Comparison of ENCODE assay signal across 12 cellular contexts in the genomic region with DNA sequence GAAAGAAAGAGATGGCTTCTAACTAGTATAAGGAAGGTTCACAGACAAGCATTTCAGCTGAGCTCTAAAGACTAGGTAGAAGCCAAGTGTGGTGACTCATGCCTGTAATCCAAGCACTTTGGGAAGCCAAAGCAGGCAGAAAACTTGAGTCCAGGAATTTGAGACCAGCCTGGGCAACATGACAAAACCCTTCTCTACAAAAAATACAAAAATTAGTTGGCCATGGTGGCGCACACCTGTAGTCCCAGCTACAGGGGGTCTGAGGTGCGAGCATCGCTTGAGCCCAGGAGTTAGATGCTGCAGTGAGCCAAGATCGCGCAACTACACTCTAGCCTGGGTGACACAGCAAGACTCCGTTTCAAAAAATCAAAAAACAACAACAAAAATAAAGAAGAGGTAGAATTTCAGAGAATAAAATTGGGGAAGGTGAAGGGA. TPM values are rescaled to one million over a fixed set of nuclear protein-coding genes. Genes with fewer than 3 reads are reported as not detected.
DNase-seq lines count a peak whose midpoint lies in the region; ATAC-seq and TF ChIP-seq lines count a peak whose summit lies in the region.
"Had no signal": no experiment of that assay in that cellular context is flagged by ENCODE, and none has a peak within 500 bp of the region (broad histone marks: within the 10 kb centered on the region; RNA-seq: fewer than 3 reads in every experiment).

No MANE protein-coding gene starts in this region.

- H3K4me1 Mint-ChIP-seq in activated naive CD4-positive, alpha-beta T cell treated with anti-CD3 and anti-CD28 coated beads for 36 hours (ENCODE audit: low read depth): peaks cover 21% of the 10 kb centered on the region

- no peak overlapping the region for H3K4me3 Mint-ChIP-seq in activated naive CD4-positive, alpha-beta T cell treated with anti-CD3 and anti-CD28 coated beads for 36 hours
- H3K4me3 Mint-ChIP-seq: activated B cell treated with CpG ODN at 0.5 μM for 24 hours, memory B cell had no signal

- WGBS in lung, 2 donors: 92 to 97% methylated on average over 6 of the region's 6 CpGs

- no peak for TF ChIP-seq RAD21 in Ishikawa (IDR thresholded peaks at IDR 0.05; ENCODE audit: low read depth)

- H3K27me3 Mint-ChIP-seq in activated naive CD4-positive, alpha-beta T cell treated with anti-CD3 and anti-CD28 coated beads for 36 hours (ENCODE audit: low read depth): no peaks in the 10 kb centered on the region
- H3K27me3 Mint-ChIP-seq: activated B cell treated with CpG ODN at 0.5 μM for 24 hours, memory B cell had no signal

- peak; percentile 83 for ATAC-seq in lung (ENCODE audit: insufficient read depth, low FRiP score)
- ATAC-seq in GM21528 (IDR thresholded peaks at IDR 0.05; ENCODE audit: low FRiP score, unreplicated experiment): no peak

- H3K9me3 ChIP-seq in lung (ENCODE audit: control insufficient read depth in 2 of 2, insufficient read depth in 1 of 2, low read length in 1 of 2): no peaks in the 10 kb centered on the region
- H3K9me3 ChIP-seq: HAP-1 had no signal

- H3K36me3 ChIP-seq in lung (ENCODE audit: control insufficient read depth in 2 of 2, insufficient read depth in 2 of 2, low read length in 2 of 2): peaks cover 0 to 1% of the 10 kb centered on the region in 2 donors

- no peak overlapping the region for H3K27ac Mint-ChIP-seq in activated naive CD4-positive, alpha-beta T cell treated with anti-CD3 and anti-CD28 coated beads for 36 hours
- H3K27ac Mint-ChIP-seq: activated B cell treated with CpG ODN at 0.5 μM for 24 hours, memory B cell had no signal

- DNase-seq in AG09319 (ENCODE audit: extremely low read depth, low read depth) (peak; percentile 50), cerebellar cortex (ENCODE audit: low spot score) (peak; percentile 43), lung (ENCODE audit: low spot score) (peak; percentile 44), T-helper 1 cell (no peak), NCI-H1105 treated with DMSO at 0.1 percent for 48 hours (lab: John Stamatoyannopoulos, UW) (no peak)
- no peak for DNase-seq in activated naive CD4-positive, alpha-beta T cell treated with anti-CD3 and anti-CD28 coated beads for 36 hours
- DNase-seq: activated B cell treated with CpG ODN at 0.5 μM for 24 hours, amygdala had no signal

- H3K27me3 ChIP-seq in lung (ENCODE audit: control insufficient read depth, insufficient read depth): no peaks in the 10 kb centered on the region

- H3K4me3 ChIP-seq in lung: no peak overlapping the region
- H3K4me3 ChIP-seq: HAP-1 had no signal

- H3K4me1 ChIP-seq in lung (ENCODE audit: control insufficient read depth in 2 of 2, insufficient read depth in 2 of 2, low read length in 2 of 2): peaks cover 2 to 8% of the 10 kb centered on the region in 2 donors
- H3K4me1 ChIP-seq: HAP-1 had no signal

- H3K36me3 Mint-ChIP-seq in activated naive CD4-positive, alpha-beta T cell treated with anti-CD3 and anti-CD28 coated beads for 36 hours (ENCODE audit: low read depth): peaks cover 3% of the 10 kb centered on the region

- TF ChIP-seq CTCF in AG09319 (IDR thresholded peaks at IDR 0.05; ENCODE audit: low read depth, low read length) (no peak), lung (IDR thresholded peaks at IDR 0.05; ENCODE audit: control extremely low read depth, extremely low read depth) (no peak)

- no peak overlapping the region for H3K27ac ChIP-seq in lung (ENCODE audit: low read depth in 1 of 2, low read length in 1 of 2)

- H3K9me3 Mint-ChIP-seq in activated naive CD4-positive, alpha-beta T cell treated with anti-CD3 and anti-CD28 coated beads for 36 hours: no peaks in the 10 kb centered on the region
- H3K9me3 Mint-ChIP-seq: activated B cell treated with CpG ODN at 0.5 μM for 24 hours, memory B cell had no signal

- intact Hi-C loops in activated naive CD4-positive, alpha-beta T cell treated with anti-CD3 and anti-CD28 coated beads for 36 hours (cut with micrococcal nuclease): no loop called here

- CTCF ChIA-PET in activated naive CD4-positive, alpha-beta T cell treated with anti-CD3 and anti-CD28 coated beads for 36 hours (lab: Charles Lee): no interaction called here

- TF ChIP-seq EP300 in Ishikawa (IDR thresholded peaks at IDR 0.05; ENCODE audit: borderline replicate concordance): no peak

TF ChIP-seq in Ishikawa, 13 proteins besides CTCF, POLR2A, EP300 and RAD21:
- TF ChIP-seq TEAD4 (IDR thresholded peaks at IDR 0.05): peak; percentile 35
- no peak for TF ChIP-seq CEBPB (IDR thresholded peaks at IDR 0.05)
- TF ChIP-seq, protein P1, sequence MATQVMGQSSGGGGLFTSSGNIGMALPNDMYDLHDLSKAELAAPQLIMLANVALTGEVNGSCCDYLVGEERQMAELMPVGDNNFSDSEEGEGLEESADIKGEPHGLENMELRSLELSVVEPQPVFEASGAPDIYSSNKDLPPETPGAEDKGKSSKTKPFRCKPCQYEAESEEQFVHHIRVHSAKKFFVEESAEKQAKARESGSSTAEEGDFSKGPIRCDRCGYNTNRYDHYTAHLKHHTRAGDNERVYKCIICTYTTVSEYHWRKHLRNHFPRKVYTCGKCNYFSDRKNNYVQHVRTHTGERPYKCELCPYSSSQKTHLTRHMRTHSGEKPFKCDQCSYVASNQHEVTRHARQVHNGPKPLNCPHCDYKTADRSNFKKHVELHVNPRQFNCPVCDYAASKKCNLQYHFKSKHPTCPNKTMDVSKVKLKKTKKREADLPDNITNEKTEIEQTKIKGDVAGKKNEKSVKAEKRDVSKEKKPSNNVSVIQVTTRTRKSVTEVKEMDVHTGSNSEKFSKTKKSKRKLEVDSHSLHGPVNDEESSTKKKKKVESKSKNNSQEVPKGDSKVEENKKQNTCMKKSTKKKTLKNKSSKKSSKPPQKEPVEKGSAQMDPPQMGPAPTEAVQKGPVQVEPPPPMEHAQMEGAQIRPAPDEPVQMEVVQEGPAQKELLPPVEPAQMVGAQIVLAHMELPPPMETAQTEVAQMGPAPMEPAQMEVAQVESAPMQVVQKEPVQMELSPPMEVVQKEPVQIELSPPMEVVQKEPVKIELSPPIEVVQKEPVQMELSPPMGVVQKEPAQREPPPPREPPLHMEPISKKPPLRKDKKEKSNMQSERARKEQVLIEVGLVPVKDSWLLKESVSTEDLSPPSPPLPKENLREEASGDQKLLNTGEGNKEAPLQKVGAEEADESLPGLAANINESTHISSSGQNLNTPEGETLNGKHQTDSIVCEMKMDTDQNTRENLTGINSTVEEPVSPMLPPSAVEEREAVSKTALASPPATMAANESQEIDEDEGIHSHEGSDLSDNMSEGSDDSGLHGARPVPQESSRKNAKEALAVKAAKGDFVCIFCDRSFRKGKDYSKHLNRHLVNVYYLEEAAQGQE (IDR thresholded peaks at IDR 0.05; ENCODE audit: low read depth): no peak
- no peak for TF ChIP-seq TCF12 (IDR thresholded peaks at IDR 0.05; ENCODE audit: low read depth)

RNA-seq across cellular contexts. Expression of gene FBXO42, which starts 27.8 kb away (rescaled TPM):
- total RNA-seq in lung: 10 to 100 TPM; 18.2 to 28.6 TPM
- 10 to 100 TPM in 1 of 2 donors, 1 to 10 TPM in 1; 7.3 to 11.5 TPM for polyA plus RNA-seq in lung
- total RNA-seq in activated naive CD4-positive, alpha-beta T cell treated with anti-CD3 and anti-CD28 coated beads for 36 hours: 10 to 100 TPM in 1 of 2 experiments, 1 to 10 TPM in 1; 7.5 to 10.2 TPM

RNA-seq across cellular contexts. Expression of gene SZRD1, which starts 42.6 kb away (rescaled TPM):
- total RNA-seq in lung: 100 to 1,000 TPM in 1 of 2 donors, 10 to 100 TPM in 1; 29.3 to 112 TPM
- polyA plus RNA-seq in lung: 100 to 1,000 TPM in 1 of 2 donors, 10 to 100 TPM in 1; 66.2 to 114 TPM
- 100 to 1,000 TPM; 169 to 179 TPM for total RNA-seq in activated naive CD4-positive, alpha-beta T cell treated with anti-CD3 and anti-CD28 coated beads for 36 hours

Comparison
In these comparisons a context has a peak if more than half of its experiments do, and no peak if none do; other contexts are left out.
1. DNase-seq: peak in AG09319 (single experiment), cerebellar cortex (single experiment) and lung (single experiment); none in T-helper 1 cell (0 of 5), activated naive CD4-positive, alpha-beta T cell treated with anti-CD3 and anti-CD28 coated beads for 36 hours (single experiment) and NCI-H1105 treated with DMSO at 0.1 percent for 48 hours (single experiment).